ENCODE assay signal across 1 cellular context in genomic region chr2:101001713-101002561, GRCh38.
TF ChIP-seq lines count a peak whose summit lies in the region.

Gene RPL31 (plus strand): TSS chr2:101002289. CDS start chr2:101002702, 413 bp downstream.

TF ChIP-seq in GM12878, 131 proteins besides CTCF, POLR2A, EP300 and RAD21 (continued from another document):
- TF ChIP-seq USF1 (IDR thresholded peaks at IDR 0.05; ENCODE audit: borderline replicate concordance, extremely low read length, insufficient read depth, low read depth, low read length) (no peak), IKZF1 (conservative IDR thresholded peaks at IDR 0.05) (peak; percentile 90), MEF2A (IDR thresholded peaks at IDR 0.05; ENCODE audit: insufficient read depth, low read depth, low read length) (no peak), EZH2 (IDR thresholded peaks at IDR 0.05; ENCODE audit: borderline replicate concordance, control insufficient read depth, low read depth, low read length) (no peak), FOXK2 (IDR thresholded peaks at IDR 0.05) (0 out of 2 replicates have a peak, but pooled peaks have one; percentile 13), BMI1 (IDR thresholded peaks at IDR 0.05; ENCODE audit: borderline replicate concordance) (no peak), ZNF384 (IDR thresholded peaks at IDR 0.05; ENCODE audit: borderline replicate concordance, low read depth, low read length) (peak; percentile 19; the same call in 1 of the 2 replicates), SREBF2 (IDR thresholded peaks at IDR 0.05; ENCODE audit: low read length) (no peak), TCF7 (IDR thresholded peaks at IDR 0.05; ENCODE audit: borderline replicate concordance) (no peak)
